ENCODE assay signal across 27 cellular contexts in genomic region chr2:108414945-108415344, GRCh38. TPM values are rescaled to one million over a fixed set of nuclear protein-coding genes. Genes with fewer than 3 reads are reported as not detected.
A peak's percentile ranks its signal among the peaks of the same experiment; 100 is the strongest.
DNase-seq lines count a peak whose midpoint lies in the region; ATAC-seq, FAIRE-seq and TF ChIP-seq lines count a peak whose summit lies in the region.
"Had no signal": no experiment of that assay in that cellular context is flagged by ENCODE, and none has a peak within 500 bp of the region (broad histone marks: within the 10 kb centered on the region; RNA-seq: fewer than 3 reads in every experiment).

No MANE protein-coding gene starts in this region.

- TF ChIP-seq CTCF in PC-3 (conservative IDR thresholded peaks at IDR 0.05; ENCODE audit: low read depth, low read length) (no peak), keratinocyte (optimal IDR thresholded peaks at IDR 0.05 in 1 of 3, IDR thresholded peaks at IDR 0.05 in 1 of 3, conservative IDR thresholded peaks at IDR 0.05 in 1 of 3; ENCODE audit: extremely low read depth in 1 of 3, insufficient read depth in 2 of 3, low read length in 3 of 3) (no peak)

- CTCF ChIA-PET in PC-3 (lab: Charles Lee): no interaction called here

- H3K9me1 ChIP-seq in keratinocyte (ENCODE audit: control insufficient read depth, extremely low read depth, insufficient read depth, low read length): no peaks in the 10 kb centered on the region

- POLR2A ChIA-PET in PC-3 (lab: Charles Lee; ENCODE audit: unreplicated experiment): no interaction called here

- H3F3A ChIP-seq in PC-3 (ENCODE audit: low read length, unreplicated experiment): no peaks in the 10 kb centered on the region

- H4K20me1 ChIP-seq in PC-3 (ENCODE audit: low read length) (no peaks in the 10 kb centered on the region), keratinocyte (ENCODE audit: control insufficient read depth, extremely low read depth, insufficient read depth, low read length) (no peaks in the 10 kb centered on the region)

- H3K4me3 ChIP-seq in PC-3 (ENCODE audit: low read length): no peak overlapping the region
- no peak overlapping the region for H3K4me3 ChIP-seq in keratinocyte (ENCODE audit: control insufficient read depth in 2 of 3, extremely low read depth in 1 of 3, insufficient read depth in 2 of 3, low read depth in 1 of 3, low read length in 3 of 3)
- H3K4me3 ChIP-seq: GM23248, MG63 had no signal

- H3K27me3 ChIP-seq in PC-3 (ENCODE audit: low read length) (no peaks in the 10 kb centered on the region), keratinocyte (ENCODE audit: control insufficient read depth, extremely low read depth, insufficient read depth, low read length) (no peaks in the 10 kb centered on the region)
- H3K27me3 ChIP-seq: MG63 had no signal

- no peak overlapping the region for H2AFZ ChIP-seq in PC-3 (ENCODE audit: low read length)
- no peak overlapping the region for H2AFZ ChIP-seq in keratinocyte (ENCODE audit: control insufficient read depth, low read length)
- H2AFZ ChIP-seq: GM23248 had no signal

- no peak overlapping the region for H3K9ac ChIP-seq in PC-3 (ENCODE audit: low read length)
- no peak overlapping the region for H3K9ac ChIP-seq in keratinocyte (ENCODE audit: control insufficient read depth, extremely low read depth, insufficient read depth, low read length)
- H3K9ac ChIP-seq: GM23248, SK-N-SH had no signal

- peak; percentile 5 for DNase-seq in NCI-H82 (lab: John Stamatoyannopoulos, UW)
- DNase-seq in NCI-H82 treated with DMSO at 0.1 percent for 48 hours (lab: John Stamatoyannopoulos, UW; ENCODE audit: unreplicated experiment): no peak
- no peak for DNase-seq in GM12892 (ENCODE audit: insufficient read length)
- no peak for DNase-seq in PC-3
- no peak for DNase-seq in keratinocyte (ENCODE audit: low read depth, low spot score)
- no peak for DNase-seq in hippocampal formation (lab: John Stamatoyannopoulos, UW)
- DNase-seq: Calu3; CD8-positive, alpha-beta memory T cell; DMS153; H9; Karpas-422; MG63; NCI-H1092 treated with DMSO at 0.1 percent for 48 hours; NCI-H1436 treated with DMSO at 0.1 percent for 48 hours; NCI-H1930; NCI-H510A treated with DMSO at 0.1 percent for 48 hours; NCI-H748 treated with DMSO at 0.1 percent for 48 hours; SHP77; SK-N-SH had no signal

- H3K9me2 ChIP-seq in PC-3 (replicated peaks; ENCODE audit: low read length): no peaks in the 10 kb centered on the region
- H3K9me2 ChIP-seq: SK-N-SH had no signal

- peak overlapping the region; percentile 68; the same call in 1 of the 2 replicates for H3K4me2 ChIP-seq in PC-3 (ENCODE audit: low read length)
- H3K4me2 ChIP-seq in keratinocyte (ENCODE audit: control insufficient read depth, extremely low read depth, insufficient read depth, low read depth, low read length): no peak overlapping the region
- H3K4me2 ChIP-seq: SK-N-SH had no signal

- dilution Hi-C loops in keratinocyte (cut with MboI; ENCODE audit: extremely low pct_ligation_motif_present, low sequenced_read_pairs): no loop called here

- no peak for TF ChIP-seq POLR2A in GM12892 (IDR thresholded peaks at IDR 0.05; ENCODE audit: low read depth, low read length)

- peaks cover 34% of the 10 kb centered on the region for H3K4me1 ChIP-seq in PC-3 (ENCODE audit: insufficient read depth, low read length)
- peaks cover 24% of the 10 kb centered on the region for H3K4me1 ChIP-seq in keratinocyte (ENCODE audit: control insufficient read depth, extremely low read depth, insufficient read depth, low read length)

- FAIRE-seq in GM12892 (lab: Jason Lieb, UNC) (peak; percentile 44), keratinocyte (lab: Jason Lieb, UNC) (peak; percentile 13)
- FAIRE-seq: GM12891 had no signal

- H3K79me2 ChIP-seq in PC-3 (ENCODE audit: low read length): no peaks in the 10 kb centered on the region
- no peaks in the 10 kb centered on the region for H3K79me2 ChIP-seq in keratinocyte (ENCODE audit: control insufficient read depth, insufficient read depth, low read length)

- no peaks in the 10 kb centered on the region for H3K36me3 ChIP-seq in PC-3 (ENCODE audit: low read depth, low read length)
- H3K36me3 ChIP-seq in keratinocyte (ENCODE audit: control insufficient read depth in 2 of 2, extremely low read depth in 1 of 2, insufficient read depth in 2 of 2, low read length in 2 of 2): no peaks in the 10 kb centered on the region
- H3K36me3 ChIP-seq: MG63 had no signal

- H3K27ac ChIP-seq in PC-3 (ENCODE audit: low read length): peak overlapping the region; percentile 97; the same call in 1 of the 2 replicates
- H3K27ac ChIP-seq in keratinocyte (ENCODE audit: control insufficient read depth, insufficient read depth, low read length): no peak overlapping the region
- H3K27ac ChIP-seq: C4-2B, GM23248 had no signal

- no peaks in the 10 kb centered on the region for H3K9me3 ChIP-seq in PC-3 (ENCODE audit: low read length)
- H3K9me3 ChIP-seq in keratinocyte (ENCODE audit: control insufficient read depth, low read depth, low read length): no peaks in the 10 kb centered on the region
- H3K9me3 ChIP-seq: MG63, SK-N-SH had no signal

- no TSS peak for BruUV-seq in PC-3 (replicated peaks; lab: Mats Ljungman, UMichigan)

- intact Hi-C loops in PC-3 (cut with micrococcal nuclease): no loop called here

- ATAC-seq in PC-3 (no peak), HG02571 (IDR thresholded peaks at IDR 0.05; ENCODE audit: unreplicated experiment) (no peak)

RNA-seq across cellular contexts. Expression of gene GCC2, which starts 34.1 kb away (rescaled TPM):
- polyA plus RNA-seq in GM12892 (2012; ENCODE audit: missing spikeins): 25.9 TPM
- 7.3 and 10.1 TPM in 2 replicates for total RNA-seq in PC-3 (2014; rRNA removed)
- polyA plus RNA-seq in keratinocyte: 4.0 to 8.4 TPM (median 5.5 TPM) in 3 replicates
- 101 TPM for polyA plus RNA-seq in keratinocyte (2011; ENCODE audit: low read depth)
- 3.5 and 5.4 TPM in 2 replicates for polyA plus RNA-seq in keratinocyte (2011; cell fraction: cytosol; rRNA removed)
- polyA plus RNA-seq in keratinocyte (2011; cell fraction: nucleus; rRNA removed): 11.1 and 16.2 TPM in 2 replicates
- 6.4 and 9.1 TPM in 2 replicates for polyA plus RNA-seq in keratinocyte (2012; ENCODE audit: low replicate concordance)
- 0.46 to 13.3 TPM (median 3.4 TPM) in 3 replicates for polyA minus RNA-seq in keratinocyte
- 4.0 TPM for polyA minus RNA-seq in keratinocyte (2011; cell fraction: cytosol; rRNA and poly(A)+ RNA removed)
- 10.0 and 21.7 TPM in 2 replicates for polyA minus RNA-seq in keratinocyte (2011; cell fraction: nucleus; rRNA and poly(A)+ RNA removed)

RNA-seq across cellular contexts. Expression of gene SULT1C4, which starts 37.2 kb away (rescaled TPM):
- not detected for polyA plus RNA-seq in GM12892 (2012; ENCODE audit: missing spikeins)
- not detected in 2 replicates for total RNA-seq in PC-3 (2014; rRNA removed)
- polyA plus RNA-seq in keratinocyte: not detected in 3 replicates
- polyA plus RNA-seq in keratinocyte (2011; ENCODE audit: low read depth): 0.19 TPM
- polyA plus RNA-seq in keratinocyte (2011; cell fraction: cytosol; rRNA removed): not detected in 2 replicates
- not detected in 2 replicates for polyA plus RNA-seq in keratinocyte (2011; cell fraction: nucleus; rRNA removed)
- polyA plus RNA-seq in keratinocyte (2012; ENCODE audit: low replicate concordance): not detected in 2 replicates
- polyA minus RNA-seq in keratinocyte: not detected in 3 replicates
- polyA minus RNA-seq in keratinocyte (2011; cell fraction: cytosol; rRNA and poly(A)+ RNA removed): not detected
- not detected in 2 replicates for polyA minus RNA-seq in keratinocyte (2011; cell fraction: nucleus; rRNA and poly(A)+ RNA removed)
- total RNA-seq: A172; Calu3; CD8-positive, alpha-beta memory T cell; G401; GM23248; RPMI7951 had no signal
- polyA plus RNA-seq: CD8-positive, alpha-beta memory T cell; GM23248; IgD-negative memory B cell had no signal
